In genomic region chr6:166346995-166347394, GRCh38 we compare ENCODE assay signal across 26 cellular contexts. TPM values are rescaled to one million over a fixed set of nuclear protein-coding genes. Genes with fewer than 3 reads are reported as not detected.
"Had no signal": no experiment of that assay in that cellular context is flagged by ENCODE, and none has a peak within 500 bp of the region (broad histone marks: within the 10 kb centered on the region; RNA-seq: fewer than 3 reads in every experiment).

No MANE protein-coding gene starts in this region.

- H3K36me3 ChIP-seq: cardiac muscle cell, MG63 had no signal

- H3K27me3 ChIP-seq: brain microvascular endothelial cell, cardiac muscle cell, MG63 had no signal

- ATAC-seq: activated CD4-positive, alpha-beta T cell treated with anti-CD3 and anti-CD28 coated beads for 36 hours; activated T-helper 17 cell treated with anti-CD3 and anti-CD28 coated beads, Interleukin-2, amount 50 U/mL, for 72 hours; PC-3; T-helper 17 cell had no signal

- DNase-seq: activated CD4-positive, alpha-beta memory T cell treated with anti-CD3 and anti-CD28 coated beads, Interleukin-2, amount 10 ng/mL, durations not matched to agents 7 days and 5 days; activated CD4-positive, alpha-beta T cell treated with anti-CD3 and anti-CD28 coated beads for 36 hours; activated CD4-positive, alpha-beta T cell treated with anti-CD3 and anti-CD28 coated beads, Interleukin-2, amount 50 U/mL, for 1 hour; activated gamma-delta T cell; activated naive CD4-positive, alpha-beta T cell treated with anti-CD3 and anti-CD28 coated beads for 36 hours; activated T-cell treated with anti-CD3 and anti-CD28 coated beads for 4 hours; activated T-cell treated with anti-CD3 and anti-CD28 coated beads, Interleukin-2, amount 50 U/mL, for 48 hours; amygdala; brain microvascular endothelial cell; cerebellar nuclear complex; MG63; NCI-H1092; NCI-H1417; NCI-H1930; NCI-H2171 treated with DMSO at 0.1 percent for 48 hours; NCI-H226; NCI-H510A; NCI-H526 treated with DMSO at 0.1 percent for 48 hours; NCI-H82; PC-3; SHP77; T-helper 17 cell; T1000; WERI-Rb-1 had no signal

- H3K4me3 ChIP-seq: cardiac muscle cell, MG63 had no signal

- H3K27ac ChIP-seq: brain microvascular endothelial cell, cardiac muscle cell, WERI-Rb-1 had no signal

RNA-seq across cellular contexts. Expression of gene PRR18, which starts 38.8 kb away (rescaled TPM):
- total RNA-seq: activated CD4-positive, alpha-beta memory T cell treated with anti-CD3 and anti-CD28 coated beads, Interleukin-2, amount 10 ng/mL, durations not matched to agents 7 days and 5 days; activated naive CD4-positive, alpha-beta T cell treated with anti-CD3 and anti-CD28 coated beads for 36 hours; activated T-helper 17 cell treated with anti-CD3 and anti-CD28 coated beads, Interleukin-2, amount 50 U/mL, for 72 hours; PC-3; T-helper 17 cell had no signal
